In the genomic region with DNA sequence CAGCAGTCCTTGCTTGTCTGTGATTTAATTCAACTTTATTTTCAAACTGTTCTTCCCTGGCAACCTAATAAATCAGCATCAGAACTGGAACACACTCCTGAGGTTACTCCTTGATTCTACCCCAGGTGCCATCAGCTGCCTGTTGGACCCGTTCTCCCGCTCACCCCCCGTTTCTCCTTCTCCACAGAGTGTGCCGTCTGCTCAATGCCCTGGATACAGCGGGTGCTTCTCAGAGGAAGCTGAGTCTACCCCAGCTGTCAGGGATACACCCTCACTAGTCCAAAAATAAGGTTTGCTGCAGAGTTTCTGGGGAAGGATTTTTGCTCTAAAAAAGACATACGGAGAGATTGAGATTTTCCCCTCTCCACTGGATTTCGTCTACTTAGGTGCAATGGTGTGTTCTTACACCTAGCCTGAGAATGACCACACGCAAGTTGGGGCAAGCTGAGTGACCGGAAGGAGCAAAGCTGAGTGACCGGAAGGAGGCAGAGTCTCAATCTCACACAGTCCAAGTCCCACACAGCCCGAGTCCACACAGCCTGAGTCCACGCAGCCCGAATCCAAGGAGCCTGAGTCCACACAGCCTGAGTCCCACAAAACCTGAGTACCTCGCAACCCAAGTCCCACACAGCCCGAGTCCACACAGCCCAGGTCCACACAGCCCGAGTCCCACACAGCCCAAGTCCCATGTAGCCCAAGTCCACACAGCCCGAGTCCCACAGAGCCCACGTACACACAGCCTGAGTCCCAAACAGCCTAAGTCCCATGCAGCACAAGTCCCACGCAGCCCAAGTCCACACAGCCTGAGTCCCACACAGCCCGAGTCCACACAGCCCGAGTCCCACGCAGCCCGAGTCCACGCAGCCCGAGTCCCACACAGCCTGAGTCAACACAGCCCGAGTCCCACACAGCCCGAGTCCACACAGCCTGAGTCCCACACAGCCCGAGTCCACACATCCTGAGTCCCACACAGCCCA, we compare ENCODE assay signal across 18 cellular contexts. TPM values are rescaled to one million over a fixed set of nuclear protein-coding genes. Genes with fewer than 3 reads are reported as not detected.
DNase-seq lines count a peak whose midpoint lies in the region; ATAC-seq and TF ChIP-seq lines count a peak whose summit lies in the region.
"Had no signal": no experiment of that assay in that cellular context is flagged by ENCODE, and none has a peak within 500 bp of the region (broad histone marks: within the 10 kb centered on the region; RNA-seq: fewer than 3 reads in every experiment).

No MANE protein-coding gene starts in this region.

- ATAC-seq in right cardiac atrium (peak; percentile 30 to 34), psoas muscle (peak in 3 of 4 donors; percentile 16 to 40 (median 26))
- ATAC-seq: HepG2 had no signal

- TF ChIP-seq CTCF in brain (conservative IDR thresholded peaks at IDR 0.05) (no peak), psoas muscle (IDR thresholded peaks at IDR 0.05) (no peak)

- POLR2A ChIA-PET in CD8-positive, alpha-beta memory T cell (lab: Charles Lee), result no interaction called here

- no peaks in the 10 kb centered on the region for H3K9me3 ChIP-seq in right cardiac atrium (ENCODE audit: control insufficient read depth, low read length)
- no peaks in the 10 kb centered on the region for H3K9me3 ChIP-seq in psoas muscle
- no peaks in the 10 kb centered on the region for H3K9me3 ChIP-seq in CD8-positive, alpha-beta memory T cell (ENCODE audit: low read length)
- H3K9me3 ChIP-seq: esophagus squamous epithelium, lower lobe of right lung had no signal

- H3K4me1 ChIP-seq in right cardiac atrium (ENCODE audit: control insufficient read depth, insufficient read depth, low read length), result peaks cover 4% of the 10 kb centered on the region
- no peaks in the 10 kb centered on the region for H3K4me1 ChIP-seq in psoas muscle
- H3K4me1 ChIP-seq in CD8-positive, alpha-beta memory T cell (ENCODE audit: insufficient read depth, low read length), result no peaks in the 10 kb centered on the region
- H3K4me1 ChIP-seq: lower lobe of right lung had no signal

- H3K4me3 Mint-ChIP-seq in brain, result no peak overlapping the region
- no peak overlapping the region for H3K4me3 Mint-ChIP-seq in CD8-positive, alpha-beta memory T cell

- H3K27ac ChIP-seq in right cardiac atrium (ENCODE audit: low read length) (no peak overlapping the region), psoas muscle (no peak overlapping the region)
- no peak overlapping the region for H3K27ac ChIP-seq in CD8-positive, alpha-beta memory T cell (ENCODE audit: low read depth, low read length)
- H3K27ac ChIP-seq: esophagus squamous epithelium, lower lobe of right lung, RWPE1 had no signal

- intact Hi-C loops in right cardiac atrium (cut with DNase I), result no loop called here
- intact Hi-C loops in psoas muscle (cut with DNase I), result loop anchor here in 1 of 2 donors (10.0 kb wide), 1 partner anchor 237 kb away; no protein-coding TSS in a partner anchor

- WGBS in right cardiac atrium, result 75% methylated on average over 28 of the region's 28 CpGs
- WGBS in psoas muscle, 3 donors, result 75 to 84% (median 83%) methylated on average over 28 of the region's 28 CpGs

- CTCF ChIA-PET in CD8-positive, alpha-beta memory T cell (lab: Charles Lee), result no interaction called here

- DNase-seq in H7 (peak; percentile 26), right cardiac atrium (peak in 1 of 3 donors; percentile 23), psoas muscle (peak in 1 of 2 donors; percentile 9), cerebellum (ENCODE audit: low spot score) (no peak), glomerular visceral epithelial cell (ENCODE audit: extremely low spot score) (no peak), NCI-H146 (lab: John Stamatoyannopoulos, UW) (no peak)
- DNase-seq in CD8-positive, alpha-beta memory T cell, result no peak
- DNase-seq: activated effector memory CD4-positive, alpha-beta T cell treated with anti-CD3 and anti-CD28 coated beads, Interleukin-2, amount 50 U/mL, for 16 hours; DND-41; esophagus squamous epithelium; HCEC 1CT; NCI-H1436 treated with DMSO at 0.1 percent for 48 hours had no signal

- peaks cover 6% of the 10 kb centered on the region for H3K27me3 Mint-ChIP-seq in brain
- H3K27me3 Mint-ChIP-seq in CD8-positive, alpha-beta memory T cell, result no peaks in the 10 kb centered on the region

- peaks cover 0 to 28% (median 5%) of the 10 kb centered on the region in 5 experiments for H3K9me3 Mint-ChIP-seq in brain
- peaks cover 0 to 2% (median 0%) of the 10 kb centered on the region in 5 donors for H3K9me3 Mint-ChIP-seq in CD8-positive, alpha-beta memory T cell

- peak overlapping the region in 4 of 5 experiments; percentile 27 to 74 (median 67) for H3K27ac Mint-ChIP-seq in brain
- no peak overlapping the region for H3K27ac Mint-ChIP-seq in CD8-positive, alpha-beta memory T cell

- peaks cover 12% of the 10 kb centered on the region for H3K4me1 Mint-ChIP-seq in brain
- H3K4me1 Mint-ChIP-seq in CD8-positive, alpha-beta memory T cell, result no peaks in the 10 kb centered on the region

- H3K4me3 ChIP-seq in H7 (ENCODE audit: insufficient read depth, low read depth, low read length), result no peak overlapping the region
- no peak overlapping the region for H3K4me3 ChIP-seq in right cardiac atrium (ENCODE audit: low read length)
- no peak overlapping the region for H3K4me3 ChIP-seq in psoas muscle
- H3K4me3 ChIP-seq in CD8-positive, alpha-beta memory T cell (ENCODE audit: low read length), result no peak overlapping the region
- H3K4me3 ChIP-seq: lower lobe of right lung had no signal

- no peaks in the 10 kb centered on the region for H3K36me3 ChIP-seq in H7 (replicated peaks; ENCODE audit: control insufficient read depth, insufficient read depth, low read length)
- no peaks in the 10 kb centered on the region for H3K36me3 ChIP-seq in psoas muscle (ENCODE audit: insufficient read depth in 1 of 2, low read depth in 1 of 2)
- no peaks in the 10 kb centered on the region for H3K36me3 ChIP-seq in CD8-positive, alpha-beta memory T cell (ENCODE audit: insufficient read depth, low read length)
- H3K36me3 ChIP-seq: esophagus squamous epithelium, lower lobe of right lung had no signal

- H3K36me3 Mint-ChIP-seq in brain, result no peaks in the 10 kb centered on the region
- no peaks in the 10 kb centered on the region for H3K36me3 Mint-ChIP-seq in CD8-positive, alpha-beta memory T cell

- H3K27me3 ChIP-seq in H7 (ENCODE audit: control insufficient read depth, insufficient read depth, low read length) (no peaks in the 10 kb centered on the region), right cardiac atrium (ENCODE audit: control insufficient read depth, insufficient read depth) (no peaks in the 10 kb centered on the region), psoas muscle (ENCODE audit: insufficient read depth in 3 of 3, low read length in 2 of 3) (peaks cover 0 to 10% (median 2%) of the 10 kb centered on the region in 3 donors)
- H3K27me3 ChIP-seq in CD8-positive, alpha-beta memory T cell (ENCODE audit: insufficient read depth, low read length, poor library complexity, severe bottlenecking), result no peaks in the 10 kb centered on the region

RNA-seq across cellular contexts. Expression of gene DACT2, which starts 58.6 kb away (rescaled TPM):
- 5.5 and 26.6 TPM in 2 replicates for total RNA-seq in H7 (2014; rRNA removed; shearing (Covaris generic))
- polyA plus RNA-seq in brain (ENCODE audit: insufficient read depth, low read depth, low replicate concordance), result 4.6 TPM
- 1 to 10 TPM; 1.6 to 2.4 (median 2.1) TPM for total RNA-seq in right cardiac atrium
- polyA plus RNA-seq in right cardiac atrium, result 1.4 TPM
- total RNA-seq in psoas muscle, result under 1 TPM in 1 of 4 donors, not detected in 3; 0.17 TPM
- under 1 TPM in 1 of 3 donors, not detected in 2; 0.01 TPM for polyA plus RNA-seq in psoas muscle
- total RNA-seq in CD8-positive, alpha-beta memory T cell, result not detected
- polyA plus RNA-seq in CD8-positive, alpha-beta memory T cell, result not detected
- total RNA-seq in cerebellum, result 1.1 TPM
- total RNA-seq: glomerular endothelial cell, HepG2, pulmonary artery endothelial cell had no signal

Comparison
In these comparisons a context has a peak if more than half of its experiments do, and no peak if none do; other contexts are left out.
1. H3K27ac Mint-ChIP-seq: peak in brain (4 of 5); none in CD8-positive, alpha-beta memory T cell (0 of 8).